8 cellular contexts compared by ENCODE assay signal in the genomic region with DNA sequence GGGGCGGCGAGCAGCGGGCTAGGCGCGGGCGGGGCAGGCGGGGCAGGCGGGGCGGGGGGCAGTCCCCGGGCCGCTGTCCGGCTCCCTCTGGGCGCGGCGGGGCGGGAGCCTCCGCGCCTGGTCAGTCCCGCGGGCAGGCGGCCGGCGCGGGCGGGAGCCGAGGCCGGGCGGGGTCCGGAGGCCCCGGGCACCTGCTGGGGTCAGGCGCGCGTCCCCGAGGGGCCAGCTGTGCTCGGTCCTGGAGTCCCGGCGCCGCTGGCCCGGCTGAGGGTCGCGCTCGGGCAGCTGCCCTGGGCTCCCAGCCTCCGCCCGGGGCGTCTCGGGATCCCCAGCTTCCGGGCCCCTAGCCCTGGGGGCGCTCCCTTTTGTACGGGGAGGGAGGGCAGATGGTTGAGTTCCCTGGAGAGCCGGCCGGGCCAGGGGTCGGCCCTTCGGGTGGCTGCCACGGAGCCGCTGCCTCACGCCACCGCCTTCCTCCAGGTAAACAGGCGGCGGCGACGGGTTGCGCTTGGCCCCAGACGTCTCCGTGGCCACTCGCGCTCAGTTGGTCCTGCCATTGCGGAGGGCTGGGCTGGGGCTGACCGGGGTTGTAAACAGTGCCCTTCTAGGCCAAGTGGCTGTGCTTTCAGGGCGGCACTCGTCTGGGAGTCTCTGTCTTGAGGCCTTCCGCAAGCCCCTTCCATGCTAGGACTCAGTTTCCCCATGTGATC. TPM values are rescaled to one million over a fixed set of nuclear protein-coding genes. Genes with fewer than 3 reads are reported as not detected.
A peak's percentile ranks its signal among the peaks of the same experiment; 100 is the strongest.
DNase-seq lines count a peak whose midpoint lies in the region; ATAC-seq, FAIRE-seq and TF ChIP-seq lines count a peak whose summit lies in the region.

No MANE protein-coding gene starts in this region.

- H4K91ac ChIP-seq in H1 (replicated peaks; ENCODE audit: insufficient read length, low read length): no peak overlapping the region

- no peak for TF ChIP-seq POLR2A in H1 (IDR thresholded peaks at IDR 0.05; ENCODE audit: control extremely low read depth in 1 of 2, low read depth in 2 of 2, low read length in 2 of 2)

- POLR2A ChIA-PET in H1 (lab: Charles Lee; ENCODE audit: partially characterized antibody): no interaction called here

- H3K56ac ChIP-seq in H1 (replicated peaks; ENCODE audit: insufficient read length, low read depth, low read length): no peak overlapping the region

- no peak overlapping the region; the same call in 1 of the 2 replicates for H2AFZ ChIP-seq in H1 (ENCODE audit: low read length)

- no peak for FAIRE-seq in H1 (lab: Jason Lieb, UNC)

- H3K36me3 ChIP-seq in H1 (ENCODE audit: control insufficient read depth in 2 of 4, insufficient read depth in 4 of 4, low read length in 3 of 4) (peaks cover 0 to 16% (median 1%) of the 10 kb centered on the region in 4 experiments; a peak in 1 of 8 replicates), muscle layer of duodenum (ENCODE audit: control insufficient read depth in 1 of 2, insufficient read depth in 2 of 2, low read length in 2 of 2) (peaks cover 4% of the 10 kb centered on the region in 2 donors), aorta (ENCODE audit: control insufficient read depth in 1 of 2, insufficient read depth in 2 of 2, low read length in 1 of 2) (no peaks in the 10 kb centered on the region)

- peak overlapping the region; percentile 21; the same call in 1 of the 2 replicates for H3K18ac ChIP-seq in H1 (ENCODE audit: extremely low read depth, low read length)

- H2BK5ac ChIP-seq in H1 (ENCODE audit: low read depth, low read length): no peak overlapping the region

- TF ChIP-seq CTCF in AG10803 (conservative IDR thresholded peaks at IDR 0.05; ENCODE audit: low read length) (no peak), H1 (IDR thresholded peaks at IDR 0.05; ENCODE audit: control extremely low read depth in 1 of 3, insufficient read depth in 1 of 3, low read depth in 1 of 3, low read length in 3 of 3) (no peak)

- H3K14ac ChIP-seq in H1 (ENCODE audit: insufficient read length): no peak overlapping the region

- no peak for TF ChIP-seq EP300 in H1 (IDR thresholded peaks at IDR 0.05; ENCODE audit: borderline replicate concordance in 1 of 2, low read depth in 2 of 2, low read length in 2 of 2)

- WGBS in H1 (ENCODE audit: extremely low coverage in 1 of 2, insufficient coverage in 1 of 2, insufficient read length in 1 of 2, insufficient replicate concordance in 2 of 2, low coverage in 1 of 2, low lambda C conversion rate in 2 of 2, missing lambda C conversion rate in 1 of 2), 2 experiments: 1% methylated on average over 33 of the region's 71 CpGs; no CpG with 5 or more reads in 1 of the 2 experiments
- 0 to 2% methylated on average over 35 to 71 of the region's 71 CpGs for WGBS in aorta, 2 donors

- H3K4me1 ChIP-seq in H1 (replicated peaks in 1 of 4; ENCODE audit: control insufficient read depth in 3 of 4, insufficient read depth in 4 of 4, low read length in 3 of 4): peaks cover 5 to 17% (median 8%) of the 10 kb centered on the region in 4 experiments
- H3K4me1 ChIP-seq in muscle layer of duodenum (ENCODE audit: control insufficient read depth in 1 of 2, insufficient read depth in 2 of 2, low read length in 2 of 2): peaks cover 14 to 25% of the 10 kb centered on the region in 2 donors
- H3K4me1 ChIP-seq in aorta (ENCODE audit: control insufficient read depth in 1 of 2, insufficient read depth in 2 of 2, low read length in 2 of 2): peaks cover 2 to 11% of the 10 kb centered on the region in 2 donors

- CTCF ChIA-PET in H1 (lab: Charles Lee; ENCODE audit: partially characterized antibody): interaction anchor here (1.1 to 2.2 kb wide), 3 partner anchors 11 to 68 kb away, joined by 3 to 12 read pairs (median 4); no protein-coding TSS in a partner anchor

- no peak overlapping the region for H2BK20ac ChIP-seq in H1 (ENCODE audit: low read length)

- H3K23me2 ChIP-seq in H1 (ENCODE audit: low read depth, low read length): peaks cover 4% of the 10 kb centered on the region; the same call in 1 of the 2 replicates

- no peak for TF ChIP-seq RAD21 in H1 (IDR thresholded peaks at IDR 0.05 in 1 of 2, conservative IDR thresholded peaks at IDR 0.05 in 1 of 2; ENCODE audit: low read depth in 2 of 2, low read length in 2 of 2)

- H3K9me3 ChIP-seq in H1 (ENCODE audit: insufficient read depth in 2 of 2, low read depth in 1 of 2, low read length in 1 of 2) (no peaks in the 10 kb centered on the region), muscle layer of duodenum (ENCODE audit: control insufficient read depth in 1 of 2, low read length in 2 of 2) (no peaks in the 10 kb centered on the region), aorta (ENCODE audit: control insufficient read depth, low read length) (no peaks in the 10 kb centered on the region)

- no peak overlapping the region for H2BK120ac ChIP-seq in H1 (replicated peaks; ENCODE audit: low read depth, low read length)

- peaks cover 6 to 39% of the 10 kb centered on the region in 2 experiments for H3K79me2 ChIP-seq in H1 (ENCODE audit: control insufficient read depth in 1 of 2, insufficient read depth in 2 of 2, low read length in 2 of 2)

- peaks cover 12% of the 10 kb centered on the region for H3K79me1 ChIP-seq in H1 (ENCODE audit: low read depth, low read length)

- peak overlapping the region in 2 of 4 experiments; percentile 2 to 81; a peak in 5 of 7 replicates for H3K9ac ChIP-seq in H1 (replicated peaks in 1 of 4; ENCODE audit: extremely low read depth in 1 of 4, low read depth in 3 of 4, low read length in 3 of 4)

- H4K5ac ChIP-seq in H1 (ENCODE audit: insufficient read length, low read depth, low read length): no peak overlapping the region

- H3K4me2 ChIP-seq in H1 (ENCODE audit: insufficient read depth in 1 of 2, low read depth in 2 of 2, low read length in 2 of 2): peak overlapping the region; percentile 85 to 92

- H3K27me3 ChIP-seq in H1 (replicated peaks in 1 of 4; ENCODE audit: control insufficient read depth in 3 of 4, extremely low read depth in 1 of 4, insufficient read depth in 3 of 4, low read length in 3 of 4): no peaks in the 10 kb centered on the region; a peak in 2 of 7 replicates
- H3K27me3 ChIP-seq in muscle layer of duodenum (ENCODE audit: low read depth, low read length): no peaks in the 10 kb centered on the region
- H3K27me3 ChIP-seq in aorta (ENCODE audit: control insufficient read depth in 1 of 2, insufficient read depth in 2 of 2, low read length in 1 of 2): no peaks in the 10 kb centered on the region

- DNase-seq in AG10803 (ENCODE audit: low read depth): no peak
- peak; percentile 35 for DNase-seq in UCSD-AML1 (lab: John Stamatoyannopoulos, UW; ENCODE audit: unreplicated experiment)
- DNase-seq in H1 (ENCODE audit: low read depth in 1 of 2, low spot score in 2 of 2): peak in 1 of 2 experiments; percentile 67
- DNase-seq in aorta: peak; percentile 68 to 84
- no peak for DNase-seq in foreskin melanocyte

- H4K8ac ChIP-seq in H1 (ENCODE audit: extremely low read depth, insufficient read depth, low read length): no peak overlapping the region; the same call in 1 of the 2 replicates

- ATAC-seq in GM19328 (IDR thresholded peaks at IDR 0.05; ENCODE audit: unreplicated experiment) (peak; percentile 28), HG03342 (IDR thresholded peaks at IDR 0.05; ENCODE audit: unreplicated experiment) (peak; percentile 25), aorta (ENCODE audit: low FRiP score) (peak; percentile 47)

- H3K4me3 ChIP-seq in AG10803 (ENCODE audit: low read length) (peak overlapping the region; percentile 88), H1 (ENCODE audit: extremely low read depth in 1 of 4, insufficient read depth in 2 of 4, low read depth in 3 of 4, low read length in 4 of 4) (peak overlapping the region; percentile 48 to 85 (median 74)), muscle layer of duodenum (ENCODE audit: low read depth in 1 of 2, low read length in 2 of 2) (peak overlapping the region; percentile 80 to 93), aorta (ENCODE audit: low read length in 2 of 2) (peak overlapping the region; percentile 71 to 95)

- H3K4ac ChIP-seq in H1 (replicated peaks; ENCODE audit: insufficient read length, low read depth, low read length): no peak overlapping the region

- H3K27ac ChIP-seq in H1 (ENCODE audit: low read depth, low read length) (no peak overlapping the region), muscle layer of duodenum (ENCODE audit: low read length) (peak overlapping the region; percentile 48), aorta (ENCODE audit: low read depth in 1 of 2, low read length in 2 of 2) (peak overlapping the region in 1 of 2 donors; percentile 7)

- H2BK15ac ChIP-seq in H1 (ENCODE audit: low read length): 0 out of 2 replicates have a peak overlapping the region, but pooled peaks have one; percentile 13

- intact Hi-C loops in aorta (cut with DNase I): no loop called here

- H2AK5ac ChIP-seq in H1 (ENCODE audit: low read depth, low read length): no peak overlapping the region

- peaks cover 0 to 7% of the 10 kb centered on the region in 2 experiments for H4K20me1 ChIP-seq in H1 (replicated peaks in 1 of 2; ENCODE audit: control insufficient read depth in 1 of 2, insufficient read depth in 2 of 2, low read length in 2 of 2)

- no peak overlapping the region for H3K23ac ChIP-seq in H1 (ENCODE audit: insufficient read length)

- H2BK12ac ChIP-seq in H1 (ENCODE audit: low read depth, low read length): no peak overlapping the region

RNA-seq across cellular contexts. Expression of gene ZBTB34, which starts 0.5 kb away (rescaled TPM):
- 15.9 and 16.9 TPM in 2 replicates for total RNA-seq in H1 (2021; fragmentation: NEBNext Ultra II Directional; extraction: Animal tissue kit (Norgen Biotek cat#: 25700))
- polyA plus RNA-seq in H1 (2011; rRNA removed) (5.5 and 8.2 TPM in 2 replicates), aorta (1 to 10 TPM; 2.1 to 2.3 TPM)
- polyA plus RNA-seq in H1 (2011; cell fraction: cytosol; rRNA removed): 8.3 TPM
- polyA plus RNA-seq in H1 (2011; cell fraction: nucleus; rRNA removed): 5.7 TPM
- polyA plus RNA-seq in H1 (2012, experiment 1 of 2): 6.0 to 9.3 TPM (median 7.7 TPM) in 4 replicates
- 0.72 TPM for polyA plus RNA-seq in H1 (2012, experiment 2 of 2)
- polyA plus RNA-seq in H1 (2013, experiment 1 of 2): 7.2 TPM
- 7.2 TPM for polyA plus RNA-seq in H1 (2013, experiment 2 of 2)
- polyA minus RNA-seq in H1 (2011; rRNA and poly(A)+ RNA removed): 25.7 and 26.0 TPM in 2 replicates
- 12.2 TPM for polyA minus RNA-seq in H1 (2011; cell fraction: cytosol; rRNA and poly(A)+ RNA removed)
- polyA minus RNA-seq in H1 (2011; cell fraction: nucleus; rRNA and poly(A)+ RNA removed): 13.6 TPM
- 10 to 100 TPM; 10.5 to 12.4 TPM for total RNA-seq in aorta

RNA-seq across cellular contexts. Expression of gene RALGPS1, which starts 53.7 kb away (rescaled TPM):
- total RNA-seq in H1 (2021; fragmentation: NEBNext Ultra II Directional; extraction: Animal tissue kit (Norgen Biotek cat#: 25700)): 22.9 and 23.5 TPM in 2 replicates
- 20.0 and 33.6 TPM in 2 replicates for polyA plus RNA-seq in H1 (2011; rRNA removed)
- polyA plus RNA-seq in H1 (2011; cell fraction: cytosol; rRNA removed): 22.3 TPM
- polyA plus RNA-seq in H1 (2011; cell fraction: nucleus; rRNA removed): 60.4 TPM
- polyA plus RNA-seq in H1 (2012, experiment 1 of 2): 17.1 to 18.7 TPM (median 18.3 TPM) in 4 replicates
- 8.8 TPM for polyA plus RNA-seq in H1 (2012, experiment 2 of 2)
- polyA plus RNA-seq in H1 (2013, experiment 1 of 2): 13.6 TPM
- polyA plus RNA-seq in H1 (2013, experiment 2 of 2): 12.3 TPM
- 36.4 and 39.3 TPM in 2 replicates for polyA minus RNA-seq in H1 (2011; rRNA and poly(A)+ RNA removed)
- 14.5 TPM for polyA minus RNA-seq in H1 (2011; cell fraction: cytosol; rRNA and poly(A)+ RNA removed)
- 58.2 TPM for polyA minus RNA-seq in H1 (2011; cell fraction: nucleus; rRNA and poly(A)+ RNA removed)
- total RNA-seq in aorta: 10 to 100 TPM in 1 of 2 donors, 1 to 10 TPM in 1; 6.1 to 10.6 TPM
- polyA plus RNA-seq in aorta: 10 to 100 TPM in 1 of 2 donors, 1 to 10 TPM in 1; 2.0 to 19.7 TPM

RNA-seq across cellular contexts. Expression of gene ZBTB43, which starts 56.1 kb away (rescaled TPM):
- total RNA-seq in H1 (2021; fragmentation: NEBNext Ultra II Directional; extraction: Animal tissue kit (Norgen Biotek cat#: 25700)): 16.7 and 18.7 TPM in 2 replicates
- polyA plus RNA-seq in H1 (2011; rRNA removed) (3.0 and 4.1 TPM in 2 replicates), aorta (1 to 10 TPM in 1 of 2 donors, under 1 TPM in 1; 0.75 to 3.7 TPM)
- 5.2 TPM for polyA plus RNA-seq in H1 (2011; cell fraction: cytosol; rRNA removed)
- polyA plus RNA-seq in H1 (2011; cell fraction: nucleus; rRNA removed): 4.8 TPM
- polyA plus RNA-seq in H1 (2012, experiment 1 of 2): 4.3 to 11.6 TPM (median 6.5 TPM) in 4 replicates
- polyA plus RNA-seq in H1 (2012, experiment 2 of 2): 0.50 TPM
- polyA plus RNA-seq in H1 (2013, experiment 1 of 2): 5.5 TPM
- 5.8 TPM for polyA plus RNA-seq in H1 (2013, experiment 2 of 2)
- 34.8 and 43.6 TPM in 2 replicates for polyA minus RNA-seq in H1 (2011; rRNA and poly(A)+ RNA removed)
- polyA minus RNA-seq in H1 (2011; cell fraction: cytosol; rRNA and poly(A)+ RNA removed): 4.9 TPM
- 4.6 TPM for polyA minus RNA-seq in H1 (2011; cell fraction: nucleus; rRNA and poly(A)+ RNA removed)
- 10 to 100 TPM; 12.8 to 18.4 TPM for total RNA-seq in aorta

Comparison
In these comparisons a context has a peak if more than half of its experiments do, and no peak if none do; other contexts are left out.
1. DNase-seq: peak in UCSD-AML1 (single experiment) and aorta (2 of 2); none in AG10803 (single experiment) and foreskin melanocyte (single experiment).
2. Peak in every context shown above with its lines, with median percentiles within 50 percentile points of each other: H3K4me3 ChIP-seq and ATAC-seq.